In the genomic region with DNA sequence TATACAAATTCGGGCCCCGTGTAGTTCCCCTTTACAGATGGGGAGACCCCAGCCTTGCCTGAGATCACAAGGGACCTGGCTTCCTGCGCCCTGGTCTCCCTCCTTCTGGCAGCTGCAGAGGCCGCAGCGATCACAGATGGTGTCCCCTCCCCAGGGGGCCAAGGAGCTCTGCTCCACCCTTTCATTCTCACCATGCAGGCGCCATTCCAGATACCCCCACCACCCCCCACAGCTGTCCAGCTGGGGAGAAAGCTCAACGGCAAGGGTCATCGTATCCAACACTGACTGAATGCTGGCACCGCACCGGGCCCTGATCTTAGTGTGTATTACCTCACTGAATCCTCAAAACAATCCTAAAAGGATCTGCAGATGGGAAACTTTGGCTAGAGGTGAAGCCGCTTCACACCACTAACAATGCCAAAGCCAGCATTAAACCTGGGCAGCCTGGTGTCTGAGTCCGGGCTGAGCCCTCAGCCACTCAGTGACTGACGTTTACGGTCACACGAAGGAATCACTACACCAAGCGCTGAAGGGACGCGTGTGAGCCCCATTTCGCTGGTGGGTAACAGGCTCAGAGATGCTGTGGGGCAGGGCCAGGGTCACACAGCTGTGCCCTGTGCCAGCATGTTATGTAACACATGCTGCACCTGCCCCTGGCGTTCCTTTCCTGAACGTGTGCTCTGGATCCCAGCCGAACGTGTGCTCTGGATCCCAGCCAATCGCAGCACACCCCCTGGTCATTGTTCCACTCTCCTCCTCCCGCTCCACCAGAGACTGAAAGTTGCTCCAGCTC, we compare ENCODE assay signal across 9 cellular contexts. TPM values are rescaled to one million over a fixed set of nuclear protein-coding genes. Genes with fewer than 3 reads are reported as not detected.
DNase-seq lines count a peak whose midpoint lies in the region; ATAC-seq lines count a peak whose summit lies in the region.
"Had no signal": no experiment of that assay in that cellular context is flagged by ENCODE, and none has a peak within 500 bp of the region (broad histone marks: within the 10 kb centered on the region; RNA-seq: fewer than 3 reads in every experiment).

No MANE protein-coding gene starts in this region.

- no peaks in the 10 kb centered on the region for H3K27me3 Mint-ChIP-seq in activated T-helper 17 cell treated with anti-CD3 and anti-CD28 coated beads, Interleukin-2, amount 50 U/mL, for 72 hours
- peaks cover 45% of the 10 kb centered on the region for H3K27me3 Mint-ChIP-seq in activated naive CD4-positive, alpha-beta T cell treated with anti-CD3 and anti-CD28 coated beads, Interleukin-2, amount 10 ng/mL, durations not matched to agents 7 days and 5 days

- CTCF ChIA-PET in activated naive CD4-positive, alpha-beta T cell treated with anti-CD3 and anti-CD28 coated beads, Interleukin-2, amount 10 ng/mL, durations not matched to agents 7 days and 5 days (lab: Charles Lee), result no interaction called here

- H3K27me3 ChIP-seq in BLaER1 treated with 17β-estradiol and CSF1 and Interleukin-3, amounts not matched to agents 10 nM and 100 nM, result no peaks in the 10 kb centered on the region
- no peaks in the 10 kb centered on the region for H3K27me3 ChIP-seq in mononuclear cell (ENCODE audit: insufficient read depth, low read length)

- peaks cover 94 to 100% (median 98%) of the 10 kb centered on the region in 10 experiments for H3K4me1 ChIP-seq in BLaER1 treated with 17β-estradiol and CSF1 and Interleukin-3, amounts not matched to agents 10 nM and 100 nM
- H3K4me1 ChIP-seq in mononuclear cell (ENCODE audit: insufficient read depth, low read length), result peaks cover 37% of the 10 kb centered on the region

- H4K20me1 ChIP-seq in BLaER1 treated with 17β-estradiol and CSF1 and Interleukin-3, amounts not matched to agents 10 nM and 100 nM, result peaks cover 0 to 19% (median 0%) of the 10 kb centered on the region in 11 experiments; a peak in 4 of 22 replicates

- peak; percentile 16 for ATAC-seq in GM21786 (IDR thresholded peaks at IDR 0.05; ENCODE audit: unreplicated experiment)
- no peak for ATAC-seq in activated T-helper 17 cell treated with anti-CD3 and anti-CD28 coated beads, Interleukin-2, amount 50 U/mL, for 72 hours (replicated peaks)

- peaks cover 19% of the 10 kb centered on the region for H3K4me1 Mint-ChIP-seq in activated T-helper 17 cell treated with anti-CD3 and anti-CD28 coated beads, Interleukin-2, amount 50 U/mL, for 72 hours
- peaks cover 13% of the 10 kb centered on the region for H3K4me1 Mint-ChIP-seq in activated naive CD4-positive, alpha-beta T cell treated with anti-CD3 and anti-CD28 coated beads, Interleukin-2, amount 10 ng/mL, durations not matched to agents 7 days and 5 days

- no peak overlapping the region for H3K4me3 Mint-ChIP-seq in activated T-helper 17 cell treated with anti-CD3 and anti-CD28 coated beads, Interleukin-2, amount 50 U/mL, for 72 hours
- H3K4me3 Mint-ChIP-seq in activated naive CD4-positive, alpha-beta T cell treated with anti-CD3 and anti-CD28 coated beads, Interleukin-2, amount 10 ng/mL, durations not matched to agents 7 days and 5 days, result no peak overlapping the region

- H3K36me3 Mint-ChIP-seq in activated T-helper 17 cell treated with anti-CD3 and anti-CD28 coated beads, Interleukin-2, amount 50 U/mL, for 72 hours (ENCODE audit: low read depth), result no peaks in the 10 kb centered on the region
- H3K36me3 Mint-ChIP-seq in activated naive CD4-positive, alpha-beta T cell treated with anti-CD3 and anti-CD28 coated beads, Interleukin-2, amount 10 ng/mL, durations not matched to agents 7 days and 5 days, result no peaks in the 10 kb centered on the region

- H3K9me3 ChIP-seq in BLaER1 treated with 17β-estradiol and CSF1 and Interleukin-3, amounts not matched to agents 10 nM and 100 nM (replicated peaks in 1 of 11), result no peaks in the 10 kb centered on the region
- no peaks in the 10 kb centered on the region for H3K9me3 ChIP-seq in mononuclear cell (ENCODE audit: low read depth, low read length)

- no peaks in the 10 kb centered on the region for H3K36me3 ChIP-seq in BLaER1 treated with 17β-estradiol and CSF1 and Interleukin-3, amounts not matched to agents 10 nM and 100 nM

- H3K9ac ChIP-seq in BLaER1 treated with 17β-estradiol and CSF1 and Interleukin-3, amounts not matched to agents 10 nM and 100 nM, result peak overlapping the region; percentile 53 to 96 (median 90)

- H3K4me3 ChIP-seq in BLaER1 treated with 17β-estradiol and CSF1 and Interleukin-3, amounts not matched to agents 10 nM and 100 nM, result peak overlapping the region; percentile 35 to 75 (median 66)
- peak overlapping the region; percentile 40 for H3K4me3 ChIP-seq in mononuclear cell (ENCODE audit: low read length)

- DNase-seq in stimulated activated CD4-positive, alpha-beta T cell treated with anti-CD3 and anti-CD28 coated beads, Interleukin-12 subunit alpha, Interleukin-12 subunit beta, amount 100 ng/mL, for 4 hours, result no peak
- no peak for DNase-seq in AG20443 (ENCODE audit: low spot score)
- no peak for DNase-seq in activated naive CD4-positive, alpha-beta T cell treated with anti-CD3 and anti-CD28 coated beads, Interleukin-2, amount 10 ng/mL, durations not matched to agents 7 days and 5 days
- no peak for DNase-seq in COLO829 (ENCODE audit: low spot score)
- DNase-seq: NCI-H187 had no signal

- H3K4me2 ChIP-seq in BLaER1 treated with 17β-estradiol and CSF1 and Interleukin-3, amounts not matched to agents 10 nM and 100 nM, result peak overlapping the region; percentile 92 to 100 (median 99)

- H3K9me3 Mint-ChIP-seq in activated T-helper 17 cell treated with anti-CD3 and anti-CD28 coated beads, Interleukin-2, amount 50 U/mL, for 72 hours, result no peaks in the 10 kb centered on the region
- H3K9me3 Mint-ChIP-seq in activated naive CD4-positive, alpha-beta T cell treated with anti-CD3 and anti-CD28 coated beads, Interleukin-2, amount 10 ng/mL, durations not matched to agents 7 days and 5 days, result no peaks in the 10 kb centered on the region

- peak overlapping the region in 10 of 11 experiments; percentile 34 to 100 (median 98); a peak in 19 of 22 replicates for H3K27ac ChIP-seq in BLaER1 treated with 17β-estradiol and CSF1 and Interleukin-3, amounts not matched to agents 10 nM and 100 nM

- H3K27ac Mint-ChIP-seq in activated T-helper 17 cell treated with anti-CD3 and anti-CD28 coated beads, Interleukin-2, amount 50 U/mL, for 72 hours, result peak overlapping the region; percentile 73
- H3K27ac Mint-ChIP-seq in activated naive CD4-positive, alpha-beta T cell treated with anti-CD3 and anti-CD28 coated beads, Interleukin-2, amount 10 ng/mL, durations not matched to agents 7 days and 5 days, result no peak overlapping the region

RNA-seq across cellular contexts. Expression of gene IQSEC1, which starts 51.9 kb away (rescaled TPM):
- total RNA-seq in activated T-helper 17 cell treated with anti-CD3 and anti-CD28 coated beads, Interleukin-2, amount 50 U/mL, for 72 hours, result 10 to 100 TPM; 38.0 to 62.9 TPM
- 135 TPM for total RNA-seq in mononuclear cell
